Comparison of ENCODE assay signal across 8 cellular contexts in the genomic region with DNA sequence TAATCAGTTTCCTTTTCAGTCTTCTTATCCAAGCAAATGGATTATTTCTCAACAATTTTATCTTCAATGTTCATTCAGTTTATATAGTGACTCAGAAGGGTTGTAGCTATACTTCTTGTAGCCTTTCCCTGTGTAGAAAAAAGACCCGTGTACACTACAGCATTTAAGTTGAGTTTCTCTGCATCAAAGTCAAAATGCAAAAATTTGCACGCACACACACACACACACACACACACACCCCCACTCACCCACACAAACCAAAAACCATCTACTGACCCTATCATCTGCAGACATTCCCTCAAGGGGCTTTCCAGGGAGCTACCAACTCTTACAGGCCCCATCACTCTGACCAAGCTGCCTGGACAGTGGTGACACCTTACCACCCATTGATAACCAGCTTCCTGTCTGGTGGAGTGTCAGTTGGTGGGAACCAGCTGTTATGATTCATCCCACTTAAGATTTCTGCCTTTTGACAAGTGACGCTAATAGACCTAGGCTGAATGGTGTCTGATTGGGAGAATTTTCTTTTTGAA. TPM values are rescaled to one million over a fixed set of nuclear protein-coding genes. Genes with fewer than 3 reads are reported as not detected.
DNase-seq lines count a peak whose midpoint lies in the region; ATAC-seq and TF ChIP-seq lines count a peak whose summit lies in the region.

No MANE protein-coding gene starts in this region.

- H3K36me3 Mint-ChIP-seq in CD8-positive, alpha-beta T cell: no peaks in the 10 kb centered on the region

- TF ChIP-seq CTCF in CD8-positive, alpha-beta T cell (IDR thresholded peaks at IDR 0.05): no peak
- TF ChIP-seq CTCF in astrocyte of the spinal cord (IDR thresholded peaks at IDR 0.05; ENCODE audit: low read depth, low read length) (no peak), hepatocyte (IDR thresholded peaks at IDR 0.05; ENCODE audit: poor library complexity) (no peak)

- H3K27me3 ChIP-seq in CD8-positive, alpha-beta T cell (ENCODE audit: insufficient read depth, low read length): no peaks in the 10 kb centered on the region
- H3K27me3 ChIP-seq in hepatocyte: no peaks in the 10 kb centered on the region

- H3K9me2 ChIP-seq in hepatocyte (replicated peaks; ENCODE audit: insufficient read depth): no peaks in the 10 kb centered on the region

- WGBS in hepatocyte (ENCODE audit: low lambda C conversion rate, missing lambda C conversion rate): 81% methylated on average over 3 of the region's 3 CpGs

- POLR2A ChIA-PET in CD8-positive, alpha-beta T cell (lab: Charles Lee): no interaction called here

- no peaks in the 10 kb centered on the region for H3K4me1 Mint-ChIP-seq in CD8-positive, alpha-beta T cell (ENCODE audit: low read depth)

- in situ Hi-C loops in astrocyte of the spinal cord (cut with HindIII; ENCODE audit: low sequenced_read_pairs): loop anchor here (25.0 kb wide), 1 partner anchor 363 kb away; no protein-coding TSS in a partner anchor

- H3K27ac ChIP-seq in CD8-positive, alpha-beta T cell (ENCODE audit: low read depth, low read length): no peak overlapping the region
- no peak overlapping the region for H3K27ac ChIP-seq in hepatocyte

- no peak overlapping the region for H3K4me3 Mint-ChIP-seq in CD8-positive, alpha-beta T cell

- peaks cover 6% of the 10 kb centered on the region for H3K9me3 Mint-ChIP-seq in CD8-positive, alpha-beta T cell

- no peaks in the 10 kb centered on the region for H3K4me1 ChIP-seq in CD8-positive, alpha-beta T cell (ENCODE audit: insufficient read depth, low read length)
- H3K4me1 ChIP-seq in hepatocyte (ENCODE audit: insufficient read depth): peaks cover 5% of the 10 kb centered on the region

- intact Hi-C loops in CD8-positive, alpha-beta T cell (cut with DNase I, micrococcal nuclease): no loop called here

- no peak overlapping the region for H3K27ac Mint-ChIP-seq in CD8-positive, alpha-beta T cell

- H3K27me3 Mint-ChIP-seq in CD8-positive, alpha-beta T cell (ENCODE audit: low read depth): peaks cover 6% of the 10 kb centered on the region

- H3K4me3 ChIP-seq in CD8-positive, alpha-beta T cell (ENCODE audit: low read depth, low read length): no peak overlapping the region
- H3K4me3 ChIP-seq in astrocyte of the spinal cord (ENCODE audit: low read depth, low read length) (no peak overlapping the region), hepatocyte (no peak overlapping the region)

- CTCF ChIA-PET in CD8-positive, alpha-beta T cell (lab: Charles Lee): interaction anchor here (0.5 to 0.9 kb wide), 2 partner anchors 71 to 362 kb away, joined by 3 read pairs; no protein-coding TSS in a partner anchor

- no peaks in the 10 kb centered on the region for H4K20me1 ChIP-seq in hepatocyte (ENCODE audit: insufficient read depth, poor library complexity, severe bottlenecking)

- peaks cover 2% of the 10 kb centered on the region for H3K79me2 ChIP-seq in hepatocyte

- no peak overlapping the region for H2AFZ ChIP-seq in hepatocyte

- no peaks in the 10 kb centered on the region for H3K9me3 ChIP-seq in CD8-positive, alpha-beta T cell (ENCODE audit: low read length)
- peaks cover 10% of the 10 kb centered on the region for H3K9me3 ChIP-seq in hepatocyte (ENCODE audit: low read depth)

- H3K4me2 ChIP-seq in hepatocyte: no peak overlapping the region

- no peaks in the 10 kb centered on the region for H3K36me3 ChIP-seq in CD8-positive, alpha-beta T cell (ENCODE audit: insufficient read depth, low read length)
- no peaks in the 10 kb centered on the region for H3K36me3 ChIP-seq in hepatocyte (replicated peaks; ENCODE audit: insufficient read depth, low read depth)

- peak in 3 of 7 experiments; percentile 8 to 28 (median 18) for DNase-seq in CD8-positive, alpha-beta T cell
- DNase-seq in astrocyte of the spinal cord (ENCODE audit: low read depth, low spot score) (peak; percentile 75), 8988T (no peak), occipital lobe (lab: John Stamatoyannopoulos, UW) (no peak), hepatocyte (ENCODE audit: low spot score) (no peak), NCI-H187 treated with DMSO at 0.1 percent for 48 hours (lab: John Stamatoyannopoulos, UW) (no peak)

- peak; percentile 62 for ATAC-seq in CD8-positive, alpha-beta T cell
- ATAC-seq in GM19397 (IDR thresholded peaks at IDR 0.05; ENCODE audit: unreplicated experiment) (peak; percentile 94), HG03457 (IDR thresholded peaks at IDR 0.05; ENCODE audit: unreplicated experiment) (peak; percentile 97)

RNA-seq across cellular contexts. Expression of a gene that starts 12.2 kb away (rescaled TPM):
- 100 to 1,000 TPM; 189 to 200 TPM for total RNA-seq in CD8-positive, alpha-beta T cell
- 35.6 TPM for total RNA-seq in occipital lobe
- 51.1 and 56.0 TPM in 2 replicates for total RNA-seq in hepatocyte
- polyA plus RNA-seq in hepatocyte: 31.9 and 34.6 TPM in 2 replicates
